ENCODE assay signal across 8 cellular contexts in genomic region chr4:128863314-128864075, GRCh38. TPM values are rescaled to one million over a fixed set of nuclear protein-coding genes. Genes with fewer than 3 reads are reported as not detected.
DNase-seq lines count a peak whose midpoint lies in the region; ATAC-seq and TF ChIP-seq lines count a peak whose summit lies in the region.

No MANE protein-coding gene starts in this region.

- H3K4me1 Mint-ChIP-seq in CD4-positive, alpha-beta T cell (ENCODE audit: low read depth) = peaks cover 55% of the 10 kb centered on the region
- peaks cover 46% of the 10 kb centered on the region for H3K4me1 Mint-ChIP-seq in activated CD4-positive, alpha-beta T cell treated with anti-CD3 and anti-CD28 coated beads, Interleukin-2, amount 10 ng/mL, durations not matched to agents 7 days and 5 days

- no peak overlapping the region for H3K4me3 Mint-ChIP-seq in CD4-positive, alpha-beta T cell
- H3K4me3 Mint-ChIP-seq in activated CD4-positive, alpha-beta T cell treated with anti-CD3 and anti-CD28 coated beads, Interleukin-2, amount 10 ng/mL, durations not matched to agents 7 days and 5 days = no peak overlapping the region

- peak; percentile 39 to 67 (median 58) for DNase-seq in CD4-positive, alpha-beta T cell
- DNase-seq in H4 (ENCODE audit: low spot score) = peak; percentile 62
- DNase-seq in NCI-H2196 (lab: John Stamatoyannopoulos, UW; ENCODE audit: unreplicated experiment) = peak; percentile 45
- peak; percentile 71 for DNase-seq in activated CD4-positive, alpha-beta T cell treated with anti-CD3 and anti-CD28 coated beads, Interleukin-2, amount 10 ng/mL, durations not matched to agents 7 days and 5 days
- peak; percentile 86 for DNase-seq in colonic mucosa
- peak; percentile 25 to 48 (median 39) for DNase-seq in stimulated activated CD4-positive, alpha-beta T cell treated with anti-CD3 and anti-CD28 coated beads, TNF-alpha, amount 100 ng/mL, for 1 hour (ENCODE audit: low read depth in 3 of 3, low spot score in 1 of 3)

- peak overlapping the region; percentile 18 for H3K27ac ChIP-seq in CD4-positive, alpha-beta T cell (ENCODE audit: low read depth, low read length)
- H3K27ac ChIP-seq in colonic mucosa = no peak overlapping the region
- H3K27ac ChIP-seq in liver (ENCODE audit: low read depth in 1 of 2, low read length in 2 of 2) = no peak overlapping the region

- no peak overlapping the region for H3K9ac ChIP-seq in colonic mucosa (ENCODE audit: low read depth in 2 of 2, low read length in 2 of 2)
- H3K9ac ChIP-seq in liver (ENCODE audit: low read depth in 1 of 2, low read length in 2 of 2) = no peak overlapping the region

- H3K27me3 ChIP-seq in CD4-positive, alpha-beta T cell (ENCODE audit: control insufficient read depth, insufficient read depth, low read length) = no peaks in the 10 kb centered on the region
- no peaks in the 10 kb centered on the region for H3K27me3 ChIP-seq in colonic mucosa
- H3K27me3 ChIP-seq in liver (ENCODE audit: control insufficient read depth in 4 of 4, insufficient read depth in 4 of 4, low read length in 3 of 4) = no peaks in the 10 kb centered on the region

- WGBS in liver = 43% methylated on average over 10 of the region's 10 CpGs

- POLR2A ChIA-PET in CD4-positive, alpha-beta T cell (lab: Charles Lee) = interaction anchor here (0.7 to 2.5 kb wide), 2 partner anchors 23 to 51 kb away, joined by 3 to 12 read pairs; no protein-coding TSS in a partner anchor
- POLR2A ChIA-PET in activated CD4-positive, alpha-beta T cell treated with anti-CD3 and anti-CD28 coated beads, Interleukin-2, amount 10 ng/mL, durations not matched to agents 7 days and 5 days (lab: Charles Lee) = no interaction called here

- H3K27me3 Mint-ChIP-seq in CD4-positive, alpha-beta T cell = no peaks in the 10 kb centered on the region
- no peaks in the 10 kb centered on the region for H3K27me3 Mint-ChIP-seq in activated CD4-positive, alpha-beta T cell treated with anti-CD3 and anti-CD28 coated beads, Interleukin-2, amount 10 ng/mL, durations not matched to agents 7 days and 5 days

- peak; percentile 35 for ATAC-seq in CD4-positive, alpha-beta T cell (ENCODE audit: poor library complexity)
- no peak for ATAC-seq in HG03135 (IDR thresholded peaks at IDR 0.05; ENCODE audit: unreplicated experiment)

- no peaks in the 10 kb centered on the region for H3K9me3 ChIP-seq in CD4-positive, alpha-beta T cell (ENCODE audit: control insufficient read depth, low read length)
- H3K9me3 ChIP-seq in colonic mucosa (no peaks in the 10 kb centered on the region), liver (ENCODE audit: control insufficient read depth in 4 of 4, low read length in 3 of 4) (no peaks in the 10 kb centered on the region)

- no peaks in the 10 kb centered on the region for H3K9me3 Mint-ChIP-seq in CD4-positive, alpha-beta T cell
- no peaks in the 10 kb centered on the region for H3K9me3 Mint-ChIP-seq in activated CD4-positive, alpha-beta T cell treated with anti-CD3 and anti-CD28 coated beads, Interleukin-2, amount 10 ng/mL, durations not matched to agents 7 days and 5 days

- H3K36me3 Mint-ChIP-seq in CD4-positive, alpha-beta T cell (ENCODE audit: low read depth) = peaks cover 93% of the 10 kb centered on the region
- peaks cover 65% of the 10 kb centered on the region for H3K36me3 Mint-ChIP-seq in activated CD4-positive, alpha-beta T cell treated with anti-CD3 and anti-CD28 coated beads, Interleukin-2, amount 10 ng/mL, durations not matched to agents 7 days and 5 days (ENCODE audit: low read depth)

- H3K27ac Mint-ChIP-seq in CD4-positive, alpha-beta T cell = peak overlapping the region; percentile 70
- no peak overlapping the region for H3K27ac Mint-ChIP-seq in activated CD4-positive, alpha-beta T cell treated with anti-CD3 and anti-CD28 coated beads, Interleukin-2, amount 10 ng/mL, durations not matched to agents 7 days and 5 days

- peak; percentile 90 to 95 for TF ChIP-seq RAD21 in liver (IDR thresholded peaks at IDR 0.05)

- intact Hi-C loops in CD4-positive, alpha-beta T cell (cut with DNase I, micrococcal nuclease) = loop anchor here (1.0 to 10.0 kb wide), 8 partner anchors 53 to 672 kb away; partner anchors contain the start of gene JADE1 (in 1 of the 2)
- intact Hi-C loops in colonic mucosa (cut with DNase I) = loop anchor here (5.0 kb wide), 4 partner anchors 81 to 671 kb away; no protein-coding TSS in a partner anchor

- CTCF ChIA-PET in CD4-positive, alpha-beta T cell (lab: Charles Lee) = interaction anchor here (0.8 to 1.8 kb wide), 4 partner anchors 9 to 671 kb away, joined by 3 to 5 read pairs (median 4); no protein-coding TSS in a partner anchor
- CTCF ChIA-PET in activated CD4-positive, alpha-beta T cell treated with anti-CD3 and anti-CD28 coated beads, Interleukin-2, amount 10 ng/mL, durations not matched to agents 7 days and 5 days (lab: Charles Lee) = interaction anchor here (0.9 to 1.7 kb wide), 5 partner anchors 8 to 51 kb away, joined by 3 to 7 read pairs (median 3); no protein-coding TSS in a partner anchor

- TF ChIP-seq CTCF in CD4-positive, alpha-beta T cell (IDR thresholded peaks at IDR 0.05) = peak; percentile 98
- TF ChIP-seq CTCF in colonic mucosa (IDR thresholded peaks at IDR 0.05) (peak; percentile 83), liver (IDR thresholded peaks at IDR 0.05; ENCODE audit: low read depth, low read length, missing input control) (peak; percentile 78)

- H3K36me3 ChIP-seq in colonic mucosa (no peaks in the 10 kb centered on the region), liver (ENCODE audit: control insufficient read depth in 4 of 4, insufficient read depth in 3 of 4, low read depth in 1 of 4, low read length in 3 of 4) (peaks cover 5 to 39% (median 17%) of the 10 kb centered on the region in 4 donors)

- H3K4me1 ChIP-seq in colonic mucosa (no peaks in the 10 kb centered on the region), liver (ENCODE audit: control insufficient read depth in 4 of 4, insufficient read depth in 4 of 4, low read length in 3 of 4) (peaks cover 0 to 8% (median 3%) of the 10 kb centered on the region in 4 donors)

- H3K4me3 ChIP-seq in colonic mucosa (no peak overlapping the region), liver (ENCODE audit: low read depth in 1 of 3, low read length in 3 of 3) (no peak overlapping the region)

TF ChIP-seq in liver, 16 proteins besides CTCF, POLR2A, EP300 and RAD21:
- TF ChIP-seq HNF4A (conservative IDR thresholded peaks at IDR 0.05) = no peak
- TF ChIP-seq SP1 (IDR thresholded peaks at IDR 0.05) = no peak
- no peak for TF ChIP-seq HNF4G (IDR thresholded peaks at IDR 0.05)
- no peak for TF ChIP-seq REST (IDR thresholded peaks at IDR 0.05)
- TF ChIP-seq FOXA1 (IDR thresholded peaks at IDR 0.05) = peak; percentile 23

RNA-seq across cellular contexts. Expression of gene JADE1, which starts 54.0 kb away (rescaled TPM):
- total RNA-seq in CD4-positive, alpha-beta T cell = 10 to 100 TPM; 57.1 to 58.4 TPM
- total RNA-seq in H4 (2014; rRNA removed; shearing (Covaris generic)) = 12.8 and 16.8 TPM in 2 replicates
- 10 to 100 TPM; 33.2 to 39.4 TPM for total RNA-seq in activated CD4-positive, alpha-beta T cell treated with anti-CD3 and anti-CD28 coated beads, Interleukin-2, amount 10 ng/mL, durations not matched to agents 7 days and 5 days
- total RNA-seq in colonic mucosa (1 to 10 TPM; 8.3 to 9.6 TPM), liver (10 to 100 TPM; 15.9 to 17.6 TPM)
- 1 to 10 TPM; 5.0 TPM for polyA plus RNA-seq in liver
